In the genomic region with DNA sequence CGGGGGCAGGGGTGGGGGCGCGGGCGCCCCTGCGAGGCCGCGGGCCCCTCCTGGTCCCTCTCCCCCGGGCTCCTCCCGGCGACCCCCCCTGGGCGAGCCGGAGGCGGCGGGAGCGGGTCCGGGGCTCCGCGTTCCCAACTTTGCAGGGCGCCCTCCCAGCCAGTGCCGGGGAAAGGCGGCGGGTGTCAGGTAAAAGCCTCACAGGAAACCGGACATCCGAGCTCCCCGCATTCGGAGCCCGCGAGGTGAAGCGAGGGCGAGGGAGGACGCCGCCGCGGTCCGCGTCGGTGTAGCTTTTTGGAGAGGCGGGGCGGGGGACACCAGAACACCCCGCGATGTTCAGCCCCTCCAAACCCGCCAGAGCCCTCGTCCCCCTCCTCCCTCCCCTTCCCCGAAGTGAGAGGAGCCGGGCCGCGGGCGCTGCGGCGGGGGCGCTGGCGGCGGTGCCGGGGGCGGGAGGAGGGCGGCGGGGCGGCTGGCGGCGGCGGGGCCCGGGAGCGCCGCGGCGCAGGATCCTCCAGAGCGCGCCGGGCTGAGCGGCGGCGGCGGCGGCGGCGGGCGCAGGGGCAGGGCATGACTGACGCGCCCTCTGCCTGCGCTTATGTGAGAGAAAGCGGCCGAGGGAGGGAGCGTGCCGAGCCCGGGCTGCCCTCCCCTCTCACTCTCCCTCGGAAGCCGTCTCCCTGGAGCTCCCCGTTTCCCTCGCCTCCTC, we compare ENCODE assay signal across 8 cellular contexts. TPM values are rescaled to one million over a fixed set of nuclear protein-coding genes. Genes with fewer than 3 reads are reported as not detected.
DNase-seq lines count a peak whose midpoint lies in the region; ATAC-seq and TF ChIP-seq lines count a peak whose summit lies in the region.

VEGFC (minus strand) TSS at position 575 of the 712 bp plus-strand sequence. CDS start 611 bp downstream, outside the sequence.

- peak; percentile 71 for DNase-seq in DMS53 (lab: John Stamatoyannopoulos, UW)
- DNase-seq in endothelial cell (ENCODE audit: low spot score), result peak; percentile 65
- peak; percentile 37 for DNase-seq in medulla oblongata (ENCODE audit: extremely low spot score)
- DNase-seq in thoracic aorta (ENCODE audit: low spot score), result no peak
- no peak for DNase-seq in pons (ENCODE audit: low spot score)

- no peaks in the 10 kb centered on the region for H3K9me3 ChIP-seq in thoracic aorta

- H3K36me3 Mint-ChIP-seq in T-helper 1 cell treated with Interleukin-12 subunit alpha and Interleukin-12 subunit beta and Interleukin-4 antibody, amounts not matched to agents 30 μg/mL and 1 μg/mL, for 36 hours (ENCODE audit: low read depth), result no peaks in the 10 kb centered on the region
- H3K36me3 Mint-ChIP-seq in endothelial cell (ENCODE audit: low read depth, unreplicated experiment), result no peaks in the 10 kb centered on the region

- peak within 1 kb of the TSS; percentile 40 to 58 for H3K27ac ChIP-seq in thoracic aorta

- peaks cover 49% of the 10 kb centered on the region for H3K27me3 Mint-ChIP-seq in T-helper 1 cell treated with Interleukin-12 subunit alpha and Interleukin-12 subunit beta and Interleukin-4 antibody, amounts not matched to agents 30 μg/mL and 1 μg/mL, for 36 hours (ENCODE audit: low read depth)
- H3K27me3 Mint-ChIP-seq in endothelial cell (ENCODE audit: unreplicated experiment), result peaks cover 15% of the 10 kb centered on the region

- ATAC-seq in GM19467 (IDR thresholded peaks at IDR 0.05; ENCODE audit: unreplicated experiment) (peak; percentile 72), HG03469 (IDR thresholded peaks at IDR 0.05; ENCODE audit: unreplicated experiment) (peak; percentile 31), thoracic aorta (ENCODE audit: insufficient number of reproducible peaks, low FRiP score, low read depth) (peak; percentile 35)

- peak within 1 kb of the TSS; percentile 74 for H3K4me3 Mint-ChIP-seq in T-helper 1 cell treated with Interleukin-12 subunit alpha and Interleukin-12 subunit beta and Interleukin-4 antibody, amounts not matched to agents 30 μg/mL and 1 μg/mL, for 36 hours
- peak within 1 kb of the TSS; percentile 91 for H3K4me3 Mint-ChIP-seq in endothelial cell (ENCODE audit: unreplicated experiment)

- TF ChIP-seq CTCF in endothelial cell (IDR thresholded peaks at IDR 0.05; ENCODE audit: unreplicated experiment) (no peak), thoracic aorta (IDR thresholded peaks at IDR 0.05) (no peak)

- peaks cover 8% of the 10 kb centered on the region for H3K4me1 Mint-ChIP-seq in T-helper 1 cell treated with Interleukin-12 subunit alpha and Interleukin-12 subunit beta and Interleukin-4 antibody, amounts not matched to agents 30 μg/mL and 1 μg/mL, for 36 hours (ENCODE audit: low read depth)
- peaks cover 7% of the 10 kb centered on the region for H3K4me1 Mint-ChIP-seq in endothelial cell (ENCODE audit: unreplicated experiment)

- peak within 1 kb of the TSS; percentile 77 for H3K4me3 ChIP-seq in thoracic aorta

- H3K9me3 Mint-ChIP-seq in T-helper 1 cell treated with Interleukin-12 subunit alpha and Interleukin-12 subunit beta and Interleukin-4 antibody, amounts not matched to agents 30 μg/mL and 1 μg/mL, for 36 hours, result no peaks in the 10 kb centered on the region
- H3K9me3 Mint-ChIP-seq in endothelial cell (ENCODE audit: unreplicated experiment), result no peaks in the 10 kb centered on the region

- no peaks in the 10 kb centered on the region for H3K27me3 ChIP-seq in thoracic aorta (replicated peaks; ENCODE audit: insufficient read depth)

- peaks cover 5 to 9% of the 10 kb centered on the region in 2 donors for H3K4me1 ChIP-seq in thoracic aorta (ENCODE audit: control insufficient read depth in 1 of 2, low read depth in 2 of 2)

- no peak within 1 kb of the TSS for H3K27ac Mint-ChIP-seq in T-helper 1 cell treated with Interleukin-12 subunit alpha and Interleukin-12 subunit beta and Interleukin-4 antibody, amounts not matched to agents 30 μg/mL and 1 μg/mL, for 36 hours
- no peak within 1 kb of the TSS for H3K27ac Mint-ChIP-seq in endothelial cell (ENCODE audit: unreplicated experiment)

- H3K36me3 ChIP-seq in thoracic aorta, result no peaks in the 10 kb centered on the region

RNA-seq across cellular contexts. Expression of gene VEGFC, which starts in this region (rescaled TPM):
- total RNA-seq in endothelial cell (ENCODE audit: unreplicated experiment) (0.92 TPM), thoracic aorta (10 to 100 TPM in 1 of 2 donors, 1 to 10 TPM in 1; 5.1 to 20.4 TPM)

Comparison
In these comparisons a context has a peak if more than half of its experiments do, and no peak if none do; other contexts are left out.
1. Peak in DNase-seq in endothelial cell; RNA of the gene not detected or under 1 TPM.
2. DNase-seq: peak in DMS53 (single experiment) and medulla oblongata (single experiment); none in thoracic aorta (single experiment) and pons (single experiment).
3. Peak in every context shown above with its lines, with median percentiles within 50 percentile points of each other: ATAC-seq.